ENCODE assay signal across 12 cellular contexts in the genomic region with DNA sequence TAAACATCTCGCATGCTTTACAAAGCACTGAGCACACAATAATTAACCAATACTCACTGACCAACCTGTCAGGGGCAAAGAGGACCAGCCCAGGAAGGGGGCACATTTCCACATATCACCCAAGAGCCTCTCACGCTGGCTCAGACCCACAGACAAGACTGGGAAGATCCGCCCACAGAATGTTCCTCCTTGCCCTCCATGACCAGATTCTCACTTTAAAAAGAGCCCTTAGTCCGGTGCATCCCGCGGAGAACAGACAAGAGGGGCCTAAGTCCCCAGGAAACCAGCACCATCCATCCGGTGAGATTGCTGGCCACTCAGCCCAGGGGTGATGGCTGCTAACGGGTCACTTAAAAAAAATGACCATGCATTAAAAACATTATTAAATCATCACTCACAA. TPM values are rescaled to one million over a fixed set of nuclear protein-coding genes. Genes with fewer than 3 reads are reported as not detected.
DNase-seq lines count a peak whose midpoint lies in the region; ATAC-seq and TF ChIP-seq lines count a peak whose summit lies in the region.
"Had no signal": no experiment of that assay in that cellular context is flagged by ENCODE, and none has a peak within 500 bp of the region (broad histone marks: within the 10 kb centered on the region; RNA-seq: fewer than 3 reads in every experiment).

No MANE protein-coding gene starts in this region.

- POLR2A ChIA-PET in HEK293T (lab: Yijun Ruan, JAX): no interaction called here

- H3K27ac Mint-ChIP-seq in CD4-positive, CD25-positive, alpha-beta regulatory T cell: peak overlapping the region; percentile 94 to 99 (median 96)
- H3K27ac Mint-ChIP-seq in GM23338 (peak overlapping the region; percentile 4; the same call in 1 of the 2 replicates), natural killer cell (peak overlapping the region; percentile 88 to 94)
- peak overlapping the region; percentile 98 for H3K27ac Mint-ChIP-seq in activated T-helper 1 cell treated with anti-CD3 and anti-CD28 coated beads, Interleukin-12 subunit alpha, Interleukin-12 subunit beta, Interleukin-2, Interleukin-4 antibody, amounts not matched to agents 30 ng/mL and 10 ng/mL and 1 ng/mL, durations not matched to agents 14 hours and 24 hours and 36 hours

- H4K20me1 ChIP-seq in GM23338 (replicated peaks; ENCODE audit: insufficient read depth): peaks cover 5% of the 10 kb centered on the region; the same call in 1 of the 2 replicates

- peaks cover 0 to 1% (median 0%) of the 10 kb centered on the region in 7 donors for H3K9me3 Mint-ChIP-seq in CD4-positive, CD25-positive, alpha-beta regulatory T cell
- peaks cover 4% of the 10 kb centered on the region; the same call in 2 of the 3 replicates for H3K9me3 Mint-ChIP-seq in GM23338
- no peaks in the 10 kb centered on the region for H3K9me3 Mint-ChIP-seq in activated T-helper 1 cell treated with anti-CD3 and anti-CD28 coated beads, Interleukin-12 subunit alpha, Interleukin-12 subunit beta, Interleukin-2, Interleukin-4 antibody, amounts not matched to agents 30 ng/mL and 10 ng/mL and 1 ng/mL, durations not matched to agents 14 hours and 24 hours and 36 hours
- H3K9me3 Mint-ChIP-seq in natural killer cell: no peaks in the 10 kb centered on the region

- peaks cover 100% of the 10 kb centered on the region for H3K4me1 ChIP-seq in CD4-positive, CD25-positive, alpha-beta regulatory T cell (ENCODE audit: control insufficient read depth, insufficient read depth, low read length, poor library complexity, severe bottlenecking)
- H3K4me1 ChIP-seq in GM23338 (ENCODE audit: insufficient read depth): peaks cover 75% of the 10 kb centered on the region

- H3K4me3 Mint-ChIP-seq in CD4-positive, CD25-positive, alpha-beta regulatory T cell: peak overlapping the region; percentile 84 to 93 (median 90)
- H3K4me3 Mint-ChIP-seq in GM23338 (no peak overlapping the region; the same call in 2 of the 3 replicates), natural killer cell (peak overlapping the region; percentile 90)
- H3K4me3 Mint-ChIP-seq in activated T-helper 1 cell treated with anti-CD3 and anti-CD28 coated beads, Interleukin-12 subunit alpha, Interleukin-12 subunit beta, Interleukin-2, Interleukin-4 antibody, amounts not matched to agents 30 ng/mL and 10 ng/mL and 1 ng/mL, durations not matched to agents 14 hours and 24 hours and 36 hours: peak overlapping the region; percentile 78

- ATAC-seq in CD4-positive, CD25-positive, alpha-beta regulatory T cell (ENCODE audit: low read depth in 2 of 2): no peak
- ATAC-seq in GM23338 (no peak), natural killer cell (no peak)

- H3K27ac ChIP-seq in CD4-positive, CD25-positive, alpha-beta regulatory T cell (ENCODE audit: insufficient read depth, low read length, poor library complexity, severe bottlenecking): peak overlapping the region; percentile 87
- H3K27ac ChIP-seq in GM23338 (ENCODE audit: low read depth): no peak overlapping the region

- peaks cover 5% of the 10 kb centered on the region; the same call in 1 of the 2 replicates for H3K9me2 ChIP-seq in GM23338 (ENCODE audit: insufficient read depth)

- H2AFZ ChIP-seq in GM23338: no peak overlapping the region

- intact Hi-C loops in activated T-helper 1 cell treated with anti-CD3 and anti-CD28 coated beads, Interleukin-12 subunit alpha, Interleukin-12 subunit beta, Interleukin-2, Interleukin-4 antibody, amounts not matched to agents 30 ng/mL and 10 ng/mL and 1 ng/mL, durations not matched to agents 14 hours and 24 hours and 36 hours (cut with micrococcal nuclease): loop anchor here (1.0 to 2.0 kb wide), 4 partner anchors 12 to 58 kb away; partner anchors contain the start of gene SEMA4D
- intact Hi-C loops in natural killer cell (cut with micrococcal nuclease): loop anchor here (1.0 to 5.0 kb wide), 4 partner anchors 20 to 57 kb away; no protein-coding TSS in a partner anchor

- H3K4me3 ChIP-seq in CD4-positive, CD25-positive, alpha-beta regulatory T cell (ENCODE audit: low read depth, low read length): peak overlapping the region; percentile 75
- H3K4me3 ChIP-seq in GM23338: no peak overlapping the region
- H3K4me3 ChIP-seq: mucosa of descending colon had no signal

- H3K79me2 ChIP-seq in GM23338 (replicated peaks; ENCODE audit: insufficient read depth): peaks cover 94% of the 10 kb centered on the region

- H3K27me3 ChIP-seq in CD4-positive, CD25-positive, alpha-beta regulatory T cell (ENCODE audit: control insufficient read depth, insufficient read depth, low read length): no peaks in the 10 kb centered on the region
- no peaks in the 10 kb centered on the region for H3K27me3 ChIP-seq in GM23338 (ENCODE audit: insufficient read depth)

- no peaks in the 10 kb centered on the region for H3K27me3 Mint-ChIP-seq in CD4-positive, CD25-positive, alpha-beta regulatory T cell
- H3K27me3 Mint-ChIP-seq in GM23338 (ENCODE audit: insufficient read depth, low read depth, poor library complexity) (peaks cover 12% of the 10 kb centered on the region), natural killer cell (ENCODE audit: low read depth in 2 of 2) (no peaks in the 10 kb centered on the region)
- H3K27me3 Mint-ChIP-seq in activated T-helper 1 cell treated with anti-CD3 and anti-CD28 coated beads, Interleukin-12 subunit alpha, Interleukin-12 subunit beta, Interleukin-2, Interleukin-4 antibody, amounts not matched to agents 30 ng/mL and 10 ng/mL and 1 ng/mL, durations not matched to agents 14 hours and 24 hours and 36 hours (ENCODE audit: insufficient read depth): no peaks in the 10 kb centered on the region

- H3K36me3 Mint-ChIP-seq in CD4-positive, CD25-positive, alpha-beta regulatory T cell: peaks cover 41% of the 10 kb centered on the region
- H3K36me3 Mint-ChIP-seq in GM23338 (ENCODE audit: low read depth) (peaks cover 12% of the 10 kb centered on the region; the same call in 2 of the 3 replicates), natural killer cell (no peaks in the 10 kb centered on the region)
- H3K36me3 Mint-ChIP-seq in activated T-helper 1 cell treated with anti-CD3 and anti-CD28 coated beads, Interleukin-12 subunit alpha, Interleukin-12 subunit beta, Interleukin-2, Interleukin-4 antibody, amounts not matched to agents 30 ng/mL and 10 ng/mL and 1 ng/mL, durations not matched to agents 14 hours and 24 hours and 36 hours (ENCODE audit: low read depth): peaks cover 67% of the 10 kb centered on the region

- H3F3A ChIP-seq in GM23338 (replicated peaks; ENCODE audit: low read depth): peaks cover 12% of the 10 kb centered on the region

- DNase-seq in CD4-positive, CD25-positive, alpha-beta regulatory T cell: no peak
- DNase-seq in GM23338 (ENCODE audit: low spot score): no peak
- DNase-seq in activated T-helper 1 cell treated with anti-CD3 and anti-CD28 coated beads, Interleukin-12 subunit alpha, Interleukin-12 subunit beta, Interleukin-2, Interleukin-4 antibody, amounts not matched to agents 30 ng/mL and 10 ng/mL and 1 ng/mL, durations not matched to agents 14 hours and 24 hours and 36 hours (ENCODE audit: low spot score): no peak
- DNase-seq in natural killer cell: no peak
- no peak for DNase-seq in DMS53 (lab: John Stamatoyannopoulos, UW)
- DNase-seq in SK-N-DZ (ENCODE audit: low spot score): no peak
- DNase-seq in HEK293T (ENCODE audit: extremely low spot score): no peak
- no peak for DNase-seq in G401 (ENCODE audit: low spot score)
- DNase-seq: HCEC 1CT, IMR-90, mucosa of descending colon, NCI-H1930 had no signal

- peak overlapping the region; percentile 51 for H3K4me2 ChIP-seq in GM23338

- in situ Hi-C loops in G401 (cut with HindIII; ENCODE audit: low sequenced_read_pairs): no loop called here

- H3K36me3 ChIP-seq in CD4-positive, CD25-positive, alpha-beta regulatory T cell (ENCODE audit: control insufficient read depth, insufficient read depth, low read length): peaks cover 10% of the 10 kb centered on the region
- no peaks in the 10 kb centered on the region for H3K36me3 ChIP-seq in GM23338 (ENCODE audit: insufficient read depth)

- H3K4me1 Mint-ChIP-seq in CD4-positive, CD25-positive, alpha-beta regulatory T cell: peaks cover 41 to 98% (median 86%) of the 10 kb centered on the region in 4 donors
- peaks cover 79% of the 10 kb centered on the region for H3K4me1 Mint-ChIP-seq in GM23338
- H3K4me1 Mint-ChIP-seq in activated T-helper 1 cell treated with anti-CD3 and anti-CD28 coated beads, Interleukin-12 subunit alpha, Interleukin-12 subunit beta, Interleukin-2, Interleukin-4 antibody, amounts not matched to agents 30 ng/mL and 10 ng/mL and 1 ng/mL, durations not matched to agents 14 hours and 24 hours and 36 hours (ENCODE audit: low read depth): peaks cover 92% of the 10 kb centered on the region
- H3K4me1 Mint-ChIP-seq in natural killer cell: peaks cover 93% of the 10 kb centered on the region in 2 donors

- no peak for TF ChIP-seq CTCF in GM23338 (conservative IDR thresholded peaks at IDR 0.05; ENCODE audit: low read depth in 2 of 2)
- no peak for TF ChIP-seq CTCF in natural killer cell (IDR thresholded peaks at IDR 0.05)

- H3K9me3 ChIP-seq in CD4-positive, CD25-positive, alpha-beta regulatory T cell (ENCODE audit: control insufficient read depth in 2 of 2, low read length in 2 of 2): no peaks in the 10 kb centered on the region
- H3K9me3 ChIP-seq: mucosa of descending colon had no signal

- CTCF ChIA-PET in HEK293T (lab: Yijun Ruan, JAX): no interaction called here

TF ChIP-seq in GM23338, 12 proteins besides CTCF, POLR2A, EP300 and RAD21 (continues in another document):
- TF ChIP-seq NANOG (IDR thresholded peaks at IDR 0.05; ENCODE audit: borderline replicate concordance): no peak
- no peak for TF ChIP-seq EZH2phosphoT487 (IDR thresholded peaks at IDR 0.05; ENCODE audit: unreplicated experiment)
- TF ChIP-seq EZH2 (IDR thresholded peaks at IDR 0.05; ENCODE audit: low read depth, unreplicated experiment): no peak

TF ChIP-seq in HEK293T, 16 proteins besides CTCF, POLR2A, EP300 and RAD21 (continues in another document):
- no peak for TF ChIP-seq TARDBP (IDR thresholded peaks at IDR 0.05)
- no peak for TF ChIP-seq LEF1 (IDR thresholded peaks at IDR 0.05; ENCODE audit: borderline replicate concordance)
- TF ChIP-seq NFRKB (IDR thresholded peaks at IDR 0.05): no peak
- TF ChIP-seq L3MBTL2 (conservative IDR thresholded peaks at IDR 0.05): no peak
- TF ChIP-seq ZNF384 (IDR thresholded peaks at IDR 0.05): no peak
- no peak for TF ChIP-seq SUZ12 (IDR thresholded peaks at IDR 0.05)

RNA-seq across cellular contexts. Expression of gene SEMA4D, which starts 32.9 kb away (rescaled TPM):
- 480 TPM for total RNA-seq in CD4-positive, CD25-positive, alpha-beta regulatory T cell
- polyA plus RNA-seq in CD4-positive, CD25-positive, alpha-beta regulatory T cell: 100 to 1,000 TPM in 1 of 4 donors, 10 to 100 TPM in 3; 67.5 to 108 (median 90.2) TPM
- 48.0 and 63.0 TPM in 2 replicates for total RNA-seq in GM23338 (2014; rRNA removed; shearing (Covaris generic))
- 17.1 and 19.3 TPM in 2 replicates for polyA plus RNA-seq in GM23338 (2016; fragmentation: Nextera tagmentation; extraction: Ambion mirVana)
- 388 and 411 TPM in 2 replicates for total RNA-seq in activated T-helper 1 cell treated with anti-CD3 and anti-CD28 coated beads, Interleukin-12 subunit alpha, Interleukin-12 subunit beta, Interleukin-2, Interleukin-4 antibody, amounts not matched to agents 30 ng/mL and 10 ng/mL and 1 ng/mL, durations not matched to agents 14 hours and 24 hours and 36 hours
- 100 to 1,000 TPM; 354 to 448 (median 420) TPM for total RNA-seq in natural killer cell
- 15.0 and 18.2 TPM in 2 replicates for polyA plus RNA-seq in SK-N-DZ (2014; cell fraction: cytosol; rRNA removed)
- 27.2 and 58.4 TPM in 2 replicates for polyA plus RNA-seq in SK-N-DZ (2014; cell fraction: nucleus; rRNA removed)
- total RNA-seq in G401 (2014; rRNA removed; shearing (Covaris generic)): 2.2 and 2.3 TPM in 2 replicates

Comparison
In these comparisons a context has a peak if more than half of its experiments do, and no peak if none do; other contexts are left out.
1. H3K27ac Mint-ChIP-seq: peak in every context shown above with its lines; median percentile 98 in activated T-helper 1 cell treated with anti-CD3 and anti-CD28 coated beads, Interleukin-12 subunit alpha, Interleukin-12 subunit beta, Interleukin-2, Interleukin-4 antibody, amounts not matched to agents 30 ng/mL and 10 ng/mL and 1 ng/mL, durations not matched to agents 14 hours and 24 hours and 36 hours; 96 in CD4-positive, CD25-positive, alpha-beta regulatory T cell; 91 in natural killer cell; 4 in GM23338.
2. RNA of gene SEMA4D, which starts 32.9 kb away (total RNA-seq): 480 TPM in CD4-positive, CD25-positive, alpha-beta regulatory T cell (single experiment), 354 to 448 TPM in natural killer cell, 388 to 411 TPM in activated T-helper 1 cell treated with anti-CD3 and anti-CD28 coated beads, Interleukin-12 subunit alpha, Interleukin-12 subunit beta, Interleukin-2, Interleukin-4 antibody, amounts not matched to agents 30 ng/mL and 10 ng/mL and 1 ng/mL, durations not matched to agents 14 hours and 24 hours and 36 hours and 48.0 to 63.0 TPM in GM23338; 2.2 to 2.3 TPM in G401; every median in the first group is over 10 times any median in the second.